In genomic region chr3:36893137-36893557, GRCh38 we compare ENCODE assay signal across 8 cellular contexts. TPM values are rescaled to one million over a fixed set of nuclear protein-coding genes. Genes with fewer than 3 reads are reported as not detected.
DNase-seq lines count a peak whose midpoint lies in the region; ATAC-seq, FAIRE-seq and TF ChIP-seq lines count a peak whose summit lies in the region.

No MANE protein-coding gene starts in this region.

- TF ChIP-seq CTCF in coronary artery (IDR thresholded peaks at IDR 0.05) (no peak), sigmoid colon (IDR thresholded peaks at IDR 0.05) (no peak)

- H3K9me3 ChIP-seq in sigmoid colon, result no peaks in the 10 kb centered on the region

- H3K27ac ChIP-seq in coronary artery, result peak overlapping the region; percentile 3 to 20
- peak overlapping the region in 1 of 4 donors; percentile 6 for H3K27ac ChIP-seq in sigmoid colon

- 68 to 86% methylated on average over 2 of the region's 2 CpGs for WGBS in sigmoid colon, 2 donors

- TF ChIP-seq POLR2A in GM12891 (IDR thresholded peaks at IDR 0.05; ENCODE audit: low read depth, low read length) (no peak), sigmoid colon (IDR thresholded peaks at IDR 0.05) (no peak)

- ATAC-seq in GM21717 (IDR thresholded peaks at IDR 0.05; ENCODE audit: unreplicated experiment), result peak; percentile 66

- FAIRE-seq in GM12891 (lab: Jason Lieb, UNC), result no peak

- H3K4me3 ChIP-seq in coronary artery (no peak overlapping the region), sigmoid colon (no peak overlapping the region)

- no peak for DNase-seq in GM12891 (ENCODE audit: insufficient read length, low spot score)
- DNase-seq in NOMO-1 treated with dmso at 0.1 percent for 144 hours (lab: John Stamatoyannopoulos, UW; ENCODE audit: unreplicated experiment), result peak; percentile 80
- DNase-seq in coronary artery (ENCODE audit: low spot score), result no peak
- peak; percentile 41 for DNase-seq in midbrain (lab: John Stamatoyannopoulos, UW)
- no peak for DNase-seq in LoVo (ENCODE audit: low spot score)
- DNase-seq in sigmoid colon, result no peak
- DNase-seq in NCI-H1694 treated with DMSO at 0.1 percent for 48 hours (lab: John Stamatoyannopoulos, UW), result no peak

- peaks cover 0 to 69% (median 8%) of the 10 kb centered on the region in 4 donors for H3K36me3 ChIP-seq in sigmoid colon

- intact Hi-C loops in sigmoid colon (cut with DNase I), result no loop called here

- peaks cover 0 to 5% (median 0%) of the 10 kb centered on the region in 4 donors for H3K4me1 ChIP-seq in sigmoid colon

- no peaks in the 10 kb centered on the region for H3K27me3 ChIP-seq in sigmoid colon

- no peak for TF ChIP-seq EP300 in sigmoid colon (IDR thresholded peaks at IDR 0.05)

TF ChIP-seq in GM12891, 5 proteins besides CTCF, POLR2A, EP300 and RAD21:
- TF ChIP-seq PAX5 (IDR thresholded peaks at IDR 0.05; ENCODE audit: insufficient read depth, low read length, severe bottlenecking) (no peak), POU2F2 (IDR thresholded peaks at IDR 0.05; ENCODE audit: low read depth, low read length) (no peak), SPI1 (IDR thresholded peaks at IDR 0.05; ENCODE audit: low read depth, low read length) (peak; percentile 79), POLR2AphosphoS5 (IDR thresholded peaks at IDR 0.05; ENCODE audit: low read depth, low read length) (no peak), TAF1 (IDR thresholded peaks at IDR 0.05; ENCODE audit: low read depth, low read length) (no peak)

RNA-seq across cellular contexts. Expression of gene TRANK1, which starts 51.7 kb away (rescaled TPM):
- 3.1 TPM for polyA plus RNA-seq in GM12891 (2012; ENCODE audit: low read depth, missing spikeins)
- total RNA-seq in sigmoid colon, result 10 to 100 TPM in 3 of 4 donors, 1 to 10 TPM in 1; 8.6 to 26.3 (median 16.9) TPM
- 10 to 100 TPM; 12.6 to 36.4 (median 26.1) TPM for polyA plus RNA-seq in sigmoid colon

Comparison
In these comparisons a context has a peak if more than half of its experiments do, and no peak if none do; other contexts are left out.
1. DNase-seq: peak in NOMO-1 treated with dmso at 0.1 percent for 144 hours (single experiment) and midbrain (single experiment); none in GM12891 (single experiment), coronary artery (single experiment), LoVo (single experiment), sigmoid colon (single experiment) and NCI-H1694 treated with DMSO at 0.1 percent for 48 hours (single experiment).